Comparison of ENCODE assay signal across 24 cellular contexts in genomic region chr14:38350102-38350501, GRCh38.
"Had no signal": no experiment of that assay in that cellular context is flagged by ENCODE, and none has a peak within 500 bp of the region (broad histone marks: within the 10 kb centered on the region; RNA-seq: fewer than 3 reads in every experiment).

No MANE protein-coding gene starts in this region.

- FAIRE-seq: small intestine, urothelium cell line had no signal

- H3K9me3 Mint-ChIP-seq: nephron; stimulated activated naive CD8-positive, alpha-beta T cell treated with anti-CD3 and anti-CD28 coated beads, Interleukin-15, Interleukin-2, amounts not matched to agents 100 ng/mL and 50 ng/mL, for 24 hours had no signal

- DNase-seq: occipital lobe; ovary; posterior cingulate gyrus; psoas muscle; right cardiac atrium; right lobe of liver; sigmoid colon; small intestine; stimulated activated CD4-positive, alpha-beta T cell treated with anti-CD3 and anti-CD28 coated beads, Interleukin-15, amount 100 ng/mL, for 24 hours; stimulated activated CD4-positive, alpha-beta T cell treated with anti-CD3 and anti-CD28 coated beads, Interleukin-2, amount 100 ng/mL, for 24 hours; stimulated activated CD4-positive, alpha-beta T cell treated with anti-CD3 and anti-CD28 coated beads, Interleukin-2, amount 100 ng/mL, for 48 hours; stimulated activated CD4-positive, alpha-beta T cell treated with anti-CD3 and anti-CD28 coated beads, Interleukin-4, amount 100 ng/mL, for 24 hours; stimulated activated naive B cell treated with anti-CD40 and anti-IgM and Interleukin-4, amounts not matched to agents 10 μg/mL and 1 μg/mL and 100 μg/mL, for 72 hours; stimulated activated naive CD4-positive, alpha-beta T cell treated with Interleukin-2 at 50 U/mL for 16 hours; stomach; thyroid gland; trophoblast cell; upper lobe of left lung had no signal

- H3K27ac Mint-ChIP-seq: nephron; neural progenitor cell; progenitor cell of endocrine pancreas; stimulated activated effector memory CD8-positive, alpha-beta T cell treated with anti-CD3 and anti-CD28 coated beads, Interleukin-12 subunit alpha, Interleukin-12 subunit beta, amount 100 ng/mL, for 72 hours; stimulated activated naive B cell treated with anti-CD40 and anti-IgM and Interleukin-4, amounts not matched to agents 10 μg/mL and 1 μg/mL and 100 μg/mL, for 72 hours; stimulated activated naive CD8-positive, alpha-beta T cell treated with anti-CD3 and anti-CD28 coated beads, Interleukin-15, Interleukin-2, amounts not matched to agents 100 ng/mL and 50 ng/mL, for 24 hours had no signal

- H3K4me3 Mint-ChIP-seq: nephron; neural progenitor cell; stimulated activated effector memory CD8-positive, alpha-beta T cell treated with anti-CD3 and anti-CD28 coated beads, Interleukin-12 subunit alpha, Interleukin-12 subunit beta, amount 100 ng/mL, for 72 hours; stimulated activated naive B cell treated with anti-CD40 and anti-IgM and Interleukin-4, amounts not matched to agents 10 μg/mL and 1 μg/mL and 100 μg/mL, for 72 hours; stimulated activated naive CD8-positive, alpha-beta T cell treated with anti-CD3 and anti-CD28 coated beads, Interleukin-15, Interleukin-2, amounts not matched to agents 100 ng/mL and 50 ng/mL, for 24 hours had no signal

- H3K36me3 Mint-ChIP-seq: neural progenitor cell; stimulated activated effector memory CD8-positive, alpha-beta T cell treated with anti-CD3 and anti-CD28 coated beads, Interleukin-12 subunit alpha, Interleukin-12 subunit beta, amount 100 ng/mL, for 72 hours; stimulated activated naive B cell treated with anti-CD40 and anti-IgM and Interleukin-4, amounts not matched to agents 10 μg/mL and 1 μg/mL and 100 μg/mL, for 72 hours had no signal

- H3K4me1 Mint-ChIP-seq: nephron; neural progenitor cell; stimulated activated effector memory CD8-positive, alpha-beta T cell treated with anti-CD3 and anti-CD28 coated beads, Interleukin-12 subunit alpha, Interleukin-12 subunit beta, amount 100 ng/mL, for 72 hours; stimulated activated naive B cell treated with anti-CD40 and anti-IgM and Interleukin-4, amounts not matched to agents 10 μg/mL and 1 μg/mL and 100 μg/mL, for 72 hours had no signal

- H3K27me3 Mint-ChIP-seq: progenitor cell of endocrine pancreas; stimulated activated naive B cell treated with anti-CD40 and anti-IgM and Interleukin-4, amounts not matched to agents 10 μg/mL and 1 μg/mL and 100 μg/mL, for 72 hours had no signal

- ATAC-seq: psoas muscle; right cardiac atrium; right lobe of liver; stimulated activated effector memory CD8-positive, alpha-beta T cell treated with anti-CD3 and anti-CD28 coated beads, Interleukin-12 subunit alpha, Interleukin-12 subunit beta, amount 100 ng/mL, for 72 hours; stimulated activated naive B cell treated with anti-CD40 and anti-IgM and Interleukin-4, amounts not matched to agents 10 μg/mL and 1 μg/mL and 100 μg/mL, for 72 hours had no signal
